ENCODE assay signal across 9 cellular contexts in genomic region chr2:69888451-69888850, GRCh38.
"Had no signal": no experiment of that assay in that cellular context is flagged by ENCODE, and none has a peak within 500 bp of the region (broad histone marks: within the 10 kb centered on the region; RNA-seq: fewer than 3 reads in every experiment).

No MANE protein-coding gene starts in this region.

- H3K9me3 Mint-ChIP-seq: GM23338 had no signal

- H3K4me3 ChIP-seq: GM23338 had no signal

- ATAC-seq: GM23338 had no signal

- H3K9ac ChIP-seq: KMS-11 had no signal

- DNase-seq: H9, HCEC 1CT, KBM-7 had no signal

- H3K4me1 Mint-ChIP-seq: GM23338 had no signal

- H3K4me2 ChIP-seq: GM23338, KMS-11 had no signal

- H3K27ac Mint-ChIP-seq: GM23338, H9 had no signal

- H2AFZ ChIP-seq: GM23338 had no signal

- H3K27ac ChIP-seq: KMS-11 had no signal

- H3K4me3 Mint-ChIP-seq: GM23338, H9, IgD-negative memory B cell had no signal

- FAIRE-seq: H1, H54, HTR-8/SVneo had no signal

- H3K27me3 Mint-ChIP-seq: IgD-negative memory B cell had no signal
